In the genomic region with DNA sequence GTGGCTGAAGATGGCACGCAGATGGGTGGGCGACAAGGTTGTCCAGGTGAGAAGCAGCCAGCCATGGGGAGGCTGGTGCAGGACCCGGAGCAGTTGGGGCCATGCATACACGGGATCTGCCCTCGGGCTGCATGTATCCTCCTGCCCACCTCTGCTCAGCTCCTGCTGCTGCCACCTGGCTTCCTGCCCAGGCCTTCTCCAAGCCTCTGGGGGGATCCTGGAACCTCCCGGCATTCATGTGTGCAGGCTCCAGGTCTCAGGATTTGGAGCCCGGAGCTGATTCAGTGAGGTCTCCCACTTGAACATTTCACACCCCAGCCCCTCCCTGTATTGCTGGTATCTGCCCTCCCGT, we compare ENCODE assay signal across 22 cellular contexts. TPM values are rescaled to one million over a fixed set of nuclear protein-coding genes. Genes with fewer than 3 reads are reported as not detected.
DNase-seq lines count a peak whose midpoint lies in the region; ATAC-seq, FAIRE-seq and TF ChIP-seq lines count a peak whose summit lies in the region.
"Had no signal": no experiment of that assay in that cellular context is flagged by ENCODE, and none has a peak within 500 bp of the region (broad histone marks: within the 10 kb centered on the region; RNA-seq: fewer than 3 reads in every experiment).

No MANE protein-coding gene starts in this region.

- DNase-seq in COLO668 (lab: John Stamatoyannopoulos, UW; ENCODE audit: unreplicated experiment) (peak; percentile 26), NCI-H1092 treated with DMSO at 0.1 percent for 48 hours (lab: John Stamatoyannopoulos, UW) (peak; percentile 7), glutamatergic neuron (peak; percentile 5), nephron progenitor cell (no peak), amygdala (lab: John Stamatoyannopoulos, UW) (no peak), small intestine (no peak)
- DNase-seq: activated CD4-positive, alpha-beta T cell treated with anti-CD3 and anti-CD28 coated beads, Interleukin-2, amount 50 U/mL, for 1 hour; activated CD8-positive, alpha-beta memory T cell treated with anti-CD3 and anti-CD28 coated beads, Interleukin-2, amount 50 U/mL, for 4 hours; CD4-positive, alpha-beta memory T cell; DND-41; head of caudate nucleus; NCI-H69; OCI-M1; ovary; SJCRH30; stimulated activated naive CD4-positive, alpha-beta T cell had no signal

- FAIRE-seq in small intestine (lab: Jason Lieb, UNC), result no peak
- FAIRE-seq: endometrium had no signal

- no peaks in the 10 kb centered on the region for H3K36me3 ChIP-seq in small intestine (ENCODE audit: control insufficient read depth in 2 of 2, insufficient read depth in 2 of 2, low read length in 2 of 2)
- H3K36me3 ChIP-seq: ovary, SJCRH30, thyroid gland had no signal

- H3K4me1 ChIP-seq in small intestine (ENCODE audit: control insufficient read depth in 2 of 2, insufficient read depth in 1 of 2, low read depth in 1 of 2, low read length in 1 of 2), result no peaks in the 10 kb centered on the region
- H3K4me1 ChIP-seq: thyroid gland had no signal

- no peak overlapping the region for H3K27ac ChIP-seq in small intestine (ENCODE audit: low read depth in 1 of 2, low read length in 1 of 2)
- H3K27ac ChIP-seq: coronary artery, ovary, SJCRH30, thyroid gland had no signal

- H3K9me3 Mint-ChIP-seq in glutamatergic neuron (ENCODE audit: unreplicated experiment) (peaks cover 1% of the 10 kb centered on the region), nephron progenitor cell (peaks cover 16% of the 10 kb centered on the region)
- H3K9me3 Mint-ChIP-seq: CD4-positive, alpha-beta memory T cell had no signal

- no peaks in the 10 kb centered on the region for H3K4me1 Mint-ChIP-seq in glutamatergic neuron (ENCODE audit: low read depth, unreplicated experiment)
- H3K4me1 Mint-ChIP-seq in nephron progenitor cell, result peaks cover 27% of the 10 kb centered on the region
- H3K4me1 Mint-ChIP-seq: CD4-positive, alpha-beta memory T cell had no signal

- H3K27ac Mint-ChIP-seq in glutamatergic neuron (ENCODE audit: unreplicated experiment) (no peak overlapping the region), nephron progenitor cell (peak overlapping the region; percentile 85)

- ATAC-seq in HG03175 (IDR thresholded peaks at IDR 0.05; ENCODE audit: unreplicated experiment) (no peak), HG03378 (IDR thresholded peaks at IDR 0.05; ENCODE audit: unreplicated experiment) (no peak)

- no peaks in the 10 kb centered on the region for H3K9me3 ChIP-seq in small intestine (ENCODE audit: control insufficient read depth, low read depth)
- H3K9me3 ChIP-seq: ovary, thyroid gland had no signal

- no peaks in the 10 kb centered on the region for H3K27me3 ChIP-seq in small intestine (ENCODE audit: control insufficient read depth in 2 of 2, insufficient read depth in 2 of 2, low read length in 2 of 2)
- H3K27me3 ChIP-seq: ovary, SJCRH30, thyroid gland had no signal

- no peak overlapping the region for H3K4me3 Mint-ChIP-seq in glutamatergic neuron (ENCODE audit: unreplicated experiment)
- H3K4me3 Mint-ChIP-seq in nephron progenitor cell, result no peak overlapping the region
- H3K4me3 Mint-ChIP-seq: brain had no signal

- H3K27me3 Mint-ChIP-seq in glutamatergic neuron (ENCODE audit: unreplicated experiment), result peaks cover 11% of the 10 kb centered on the region
- H3K27me3 Mint-ChIP-seq in nephron progenitor cell (ENCODE audit: low read depth, poor library complexity), result peaks cover 8% of the 10 kb centered on the region
- H3K27me3 Mint-ChIP-seq: CD4-positive, alpha-beta memory T cell had no signal

- H3K4me3 ChIP-seq in small intestine (ENCODE audit: low read depth in 1 of 2, low read length in 2 of 2), result no peak overlapping the region
- H3K4me3 ChIP-seq: coronary artery, ovary, SJCRH30, thyroid gland had no signal

- peaks cover 6% of the 10 kb centered on the region for H3K36me3 Mint-ChIP-seq in glutamatergic neuron (ENCODE audit: unreplicated experiment)
- H3K36me3 Mint-ChIP-seq in nephron progenitor cell (ENCODE audit: low read depth), result peaks cover 8% of the 10 kb centered on the region
- H3K36me3 Mint-ChIP-seq: CD4-positive, alpha-beta memory T cell had no signal

- 63 to 87% (median 84%) methylated on average over 7 to 8 of the region's 8 CpGs for WGBS in small intestine, 3 donors

- TF ChIP-seq CTCF in glutamatergic neuron (IDR thresholded peaks at IDR 0.05; ENCODE audit: partially characterized antibody, unreplicated experiment), result no peak
- no peak for TF ChIP-seq CTCF in nephron progenitor cell (IDR thresholded peaks at IDR 0.05)

RNA-seq across cellular contexts. Expression of a gene that starts 27.0 kb away (rescaled TPM):
- 7.6 TPM for total RNA-seq in glutamatergic neuron (ENCODE audit: unreplicated experiment)
- 10 to 100 TPM; 17.4 to 38.2 (median 26.5) TPM for polyA plus RNA-seq in small intestine
- polyA plus RNA-seq: CD4-positive, alpha-beta memory T cell had no signal

Comparison
In these comparisons a context has a peak if more than half of its experiments do, and no peak if none do; other contexts are left out.
1. DNase-seq: peak in COLO668 (single experiment), NCI-H1092 treated with DMSO at 0.1 percent for 48 hours (single experiment) and glutamatergic neuron (single experiment); none in nephron progenitor cell (single experiment), amygdala (0 of 56) and small intestine (single experiment).